Comparison of ENCODE assay signal across 1 cellular context in genomic region chrX:1661048-1661921, GRCh38.
TF ChIP-seq lines count a peak whose summit lies in the region.

No MANE protein-coding gene starts in this region.

TF ChIP-seq in HepG2, 621 proteins besides CTCF, POLR2A, EP300 and RAD21 (continued from another document):
- no peak for TF ChIP-seq ZBTB4 (CRISPR knock-in tag; IDR thresholded peaks at IDR 0.05; ENCODE audit: borderline replicate concordance)
- TF ChIP-seq SP4 (CRISPR knock-in tag; IDR thresholded peaks at IDR 0.05): no peak
- no peak for TF ChIP-seq KMT2A (CRISPR knock-in tag; IDR thresholded peaks at IDR 0.05)
- no peak for TF ChIP-seq NR0B2 (CRISPR knock-in tag; IDR thresholded peaks at IDR 0.05)
- TF ChIP-seq SP2 (CRISPR knock-in tag; IDR thresholded peaks at IDR 0.05): peak; percentile 67
- peak; percentile 65 for TF ChIP-seq NFYC (CRISPR knock-in tag; IDR thresholded peaks at IDR 0.05)
- TF ChIP-seq SNRNP70 (IDR thresholded peaks at IDR 0.05; ENCODE audit: low read depth, low read length): no peak
